1 cellular context compared by ENCODE assay signal in the genomic region with DNA sequence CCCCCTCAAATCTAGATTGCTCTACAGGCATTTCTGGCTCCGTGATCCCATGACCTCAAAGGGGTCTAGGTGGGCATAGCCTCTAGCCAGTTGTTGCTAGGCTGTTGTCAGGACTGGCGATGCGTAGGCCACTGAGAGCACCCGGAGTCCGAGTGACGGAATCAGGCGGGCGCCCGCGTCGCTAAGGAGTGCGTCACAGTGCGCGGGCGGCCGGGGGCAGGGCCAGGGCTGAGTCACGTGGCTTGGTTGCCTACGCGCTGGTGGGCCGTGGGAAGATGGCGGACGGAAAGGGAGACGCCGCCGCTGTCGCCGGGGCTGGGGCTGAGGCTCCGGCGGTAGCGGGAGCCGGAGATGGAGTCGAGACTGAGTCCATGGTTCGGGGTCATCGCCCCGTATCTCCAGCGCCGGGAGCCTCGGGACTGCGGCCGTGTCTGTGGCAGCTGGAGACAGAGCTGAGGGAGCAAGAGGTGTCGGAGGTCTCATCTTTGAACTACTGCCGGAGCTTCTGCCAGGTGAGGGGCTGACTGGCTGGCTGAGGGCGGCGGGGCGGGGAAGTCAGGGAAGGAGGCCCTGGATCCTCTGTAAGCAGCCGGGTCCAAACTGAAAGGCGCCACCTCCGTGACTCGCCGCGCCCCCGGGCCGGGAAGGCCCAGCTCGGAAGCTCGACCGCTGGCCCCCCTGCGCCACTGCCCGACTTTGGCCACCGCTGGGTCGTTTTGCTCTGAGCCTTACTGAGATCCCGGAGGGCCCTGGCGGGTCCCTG.
TF ChIP-seq lines count a peak whose summit lies in the region.

A gene with protein sequence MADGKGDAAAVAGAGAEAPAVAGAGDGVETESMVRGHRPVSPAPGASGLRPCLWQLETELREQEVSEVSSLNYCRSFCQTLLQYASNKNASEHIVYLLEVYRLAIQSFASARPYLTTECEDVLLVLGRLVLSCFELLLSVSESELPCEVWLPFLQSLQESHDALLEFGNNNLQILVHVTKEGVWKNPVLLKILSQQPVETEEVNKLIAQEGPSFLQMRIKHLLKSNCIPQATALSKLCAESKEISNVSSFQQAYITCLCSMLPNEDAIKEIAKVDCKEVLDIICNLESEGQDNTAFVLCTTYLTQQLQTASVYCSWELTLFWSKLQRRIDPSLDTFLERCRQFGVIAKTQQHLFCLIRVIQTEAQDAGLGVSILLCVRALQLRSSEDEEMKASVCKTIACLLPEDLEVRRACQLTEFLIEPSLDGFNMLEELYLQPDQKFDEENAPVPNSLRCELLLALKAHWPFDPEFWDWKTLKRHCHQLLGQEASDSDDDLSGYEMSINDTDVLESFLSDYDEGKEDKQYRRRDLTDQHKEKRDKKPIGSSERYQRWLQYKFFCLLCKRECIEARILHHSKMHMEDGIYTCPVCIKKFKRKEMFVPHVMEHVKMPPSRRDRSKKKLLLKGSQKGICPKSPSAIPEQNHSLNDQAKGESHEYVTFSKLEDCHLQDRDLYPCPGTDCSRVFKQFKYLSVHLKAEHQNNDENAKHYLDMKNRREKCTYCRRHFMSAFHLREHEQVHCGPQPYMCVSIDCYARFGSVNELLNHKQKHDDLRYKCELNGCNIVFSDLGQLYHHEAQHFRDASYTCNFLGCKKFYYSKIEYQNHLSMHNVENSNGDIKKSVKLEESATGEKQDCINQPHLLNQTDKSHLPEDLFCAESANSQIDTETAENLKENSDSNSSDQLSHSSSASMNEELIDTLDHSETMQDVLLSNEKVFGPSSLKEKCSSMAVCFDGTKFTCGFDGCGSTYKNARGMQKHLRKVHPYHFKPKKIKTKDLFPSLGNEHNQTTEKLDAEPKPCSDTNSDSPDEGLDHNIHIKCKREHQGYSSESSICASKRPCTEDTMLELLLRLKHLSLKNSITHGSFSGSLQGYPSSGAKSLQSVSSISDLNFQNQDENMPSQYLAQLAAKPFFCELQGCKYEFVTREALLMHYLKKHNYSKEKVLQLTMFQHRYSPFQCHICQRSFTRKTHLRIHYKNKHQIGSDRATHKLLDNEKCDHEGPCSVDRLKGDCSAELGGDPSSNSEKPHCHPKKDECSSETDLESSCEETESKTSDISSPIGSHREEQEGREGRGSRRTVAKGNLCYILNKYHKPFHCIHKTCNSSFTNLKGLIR (N-terminal part only) (plus strand): TSS at position 263 of the 763 bp plus-strand sequence. CDS start 13 bp downstream, at position 276.

TF ChIP-seq in WTC11, 78 proteins besides CTCF, POLR2A, EP300 and RAD21 (continued from another document):
- TF ChIP-seq MYBL2 (CRISPR knock-in tag; IDR thresholded peaks at IDR 0.05) (peak; percentile 31; the same call in 1 of the 2 replicates), ETV6 (CRISPR knock-in tag; IDR thresholded peaks at IDR 0.05) (peak; percentile 81; the same call in 1 of the 2 replicates), CREM (CRISPR knock-in tag; IDR thresholded peaks at IDR 0.05) (peak; percentile 100), ZNF232 (CRISPR knock-in tag; IDR thresholded peaks at IDR 0.05) (peak; percentile 87), ZNF138 (CRISPR knock-in tag; conservative IDR thresholded peaks at IDR 0.05) (no peak), FOXK1 (CRISPR knock-in tag; IDR thresholded peaks at IDR 0.05) (peak; percentile 98), RELA (CRISPR knock-in tag; IDR thresholded peaks at IDR 0.05; ENCODE audit: borderline replicate concordance) (0 out of 2 replicates have a peak, but pooled peaks have one; percentile 53)
- TF ChIP-seq, protein P1, sequence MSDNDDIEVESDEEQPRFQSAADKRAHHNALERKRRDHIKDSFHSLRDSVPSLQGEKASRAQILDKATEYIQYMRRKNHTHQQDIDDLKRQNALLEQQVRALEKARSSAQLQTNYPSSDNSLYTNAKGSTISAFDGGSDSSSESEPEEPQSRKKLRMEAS (CRISPR knock-in tag; IDR thresholded peaks at IDR 0.05), result peak; percentile 82
- TF ChIP-seq, protein P2, sequence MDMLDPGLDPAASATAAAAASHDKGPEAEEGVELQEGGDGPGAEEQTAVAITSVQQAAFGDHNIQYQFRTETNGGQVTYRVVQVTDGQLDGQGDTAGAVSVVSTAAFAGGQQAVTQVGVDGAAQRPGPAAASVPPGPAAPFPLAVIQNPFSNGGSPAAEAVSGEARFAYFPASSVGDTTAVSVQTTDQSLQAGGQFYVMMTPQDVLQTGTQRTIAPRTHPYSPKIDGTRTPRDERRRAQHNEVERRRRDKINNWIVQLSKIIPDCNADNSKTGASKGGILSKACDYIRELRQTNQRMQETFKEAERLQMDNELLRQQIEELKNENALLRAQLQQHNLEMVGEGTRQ (CRISPR knock-in tag; IDR thresholded peaks at IDR 0.05), result peak; percentile 98
- TF ChIP-seq, protein P3, sequence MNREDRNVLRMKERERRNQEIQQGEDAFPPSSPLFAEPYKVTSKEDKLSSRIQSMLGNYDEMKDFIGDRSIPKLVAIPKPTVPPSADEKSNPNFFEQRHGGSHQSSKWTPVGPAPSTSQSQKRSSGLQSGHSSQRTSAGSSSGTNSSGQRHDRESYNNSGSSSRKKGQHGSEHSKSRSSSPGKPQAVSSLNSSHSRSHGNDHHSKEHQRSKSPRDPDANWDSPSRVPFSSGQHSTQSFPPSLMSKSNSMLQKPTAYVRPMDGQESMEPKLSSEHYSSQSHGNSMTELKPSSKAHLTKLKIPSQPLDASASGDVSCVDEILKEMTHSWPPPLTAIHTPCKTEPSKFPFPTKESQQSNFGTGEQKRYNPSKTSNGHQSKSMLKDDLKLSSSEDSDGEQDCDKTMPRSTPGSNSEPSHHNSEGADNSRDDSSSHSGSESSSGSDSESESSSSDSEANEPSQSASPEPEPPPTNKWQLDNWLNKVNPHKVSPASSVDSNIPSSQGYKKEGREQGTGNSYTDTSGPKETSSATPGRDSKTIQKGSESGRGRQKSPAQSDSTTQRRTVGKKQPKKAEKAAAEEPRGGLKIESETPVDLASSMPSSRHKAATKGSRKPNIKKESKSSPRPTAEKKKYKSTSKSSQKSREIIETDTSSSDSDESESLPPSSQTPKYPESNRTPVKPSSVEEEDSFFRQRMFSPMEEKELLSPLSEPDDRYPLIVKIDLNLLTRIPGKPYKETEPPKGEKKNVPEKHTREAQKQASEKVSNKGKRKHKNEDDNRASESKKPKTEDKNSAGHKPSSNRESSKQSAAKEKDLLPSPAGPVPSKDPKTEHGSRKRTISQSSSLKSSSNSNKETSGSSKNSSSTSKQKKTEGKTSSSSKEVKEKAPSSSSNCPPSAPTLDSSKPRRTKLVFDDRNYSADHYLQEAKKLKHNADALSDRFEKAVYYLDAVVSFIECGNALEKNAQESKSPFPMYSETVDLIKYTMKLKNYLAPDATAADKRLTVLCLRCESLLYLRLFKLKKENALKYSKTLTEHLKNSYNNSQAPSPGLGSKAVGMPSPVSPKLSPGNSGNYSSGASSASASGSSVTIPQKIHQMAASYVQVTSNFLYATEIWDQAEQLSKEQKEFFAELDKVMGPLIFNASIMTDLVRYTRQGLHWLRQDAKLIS (CRISPR knock-in tag; IDR thresholded peaks at IDR 0.05; ENCODE audit: borderline replicate concordance), result no peak
